19 cellular contexts compared by ENCODE assay signal in genomic region chrX:94662665-94663064, GRCh38.
DNase-seq lines count a peak whose midpoint lies in the region; ATAC-seq and TF ChIP-seq lines count a peak whose summit lies in the region.
"Had no signal": no experiment of that assay in that cellular context is flagged by ENCODE, and none has a peak within 500 bp of the region (broad histone marks: within the 10 kb centered on the region; RNA-seq: fewer than 3 reads in every experiment).

No MANE protein-coding gene starts in this region.

- H2BK20ac ChIP-seq in H9 (ENCODE audit: low read depth, low read length, poor library complexity, severe bottlenecking), result no peak overlapping the region

- in situ Hi-C loops in ACHN (cut with HindIII; ENCODE audit: low pct_ligation_motif_present, low pct_unique_long_range_greater_than_20kb, low sequenced_read_pairs), result no loop called here

- no peaks in the 10 kb centered on the region for H3K79me1 ChIP-seq in H9 (ENCODE audit: insufficient read depth, low read depth, low read length, poor library complexity, severe bottlenecking)

- no peaks in the 10 kb centered on the region for H3K23me2 ChIP-seq in H9 (ENCODE audit: insufficient read length, low read depth, low read length, poor library complexity, severe bottlenecking)

- no peak overlapping the region for H3K14ac ChIP-seq in H9 (ENCODE audit: insufficient read depth, low read length)

- H3K27me3 ChIP-seq in H9 (ENCODE audit: insufficient read depth, low read length), result no peaks in the 10 kb centered on the region
- no peaks in the 10 kb centered on the region for H3K27me3 ChIP-seq in PC-3 (ENCODE audit: low read length)
- no peaks in the 10 kb centered on the region for H3K27me3 ChIP-seq in Peyer's patch
- H3K27me3 ChIP-seq in WERI-Rb-1 (ENCODE audit: insufficient read depth, low read depth, severe bottlenecking), result peaks cover 3% of the 10 kb centered on the region

- H3K27ac ChIP-seq in H9 (ENCODE audit: insufficient read length, low read depth, low read length) (no peak overlapping the region), PC-3 (ENCODE audit: low read length) (no peak overlapping the region), Peyer's patch (no peak overlapping the region), WERI-Rb-1 (no peak overlapping the region)
- H3K27ac ChIP-seq: epithelial cell of prostate, right lobe of liver had no signal

- H3K27ac Mint-ChIP-seq in H9, result no peak overlapping the region; a peak in 1 of 7 replicates
- H3K27ac Mint-ChIP-seq: activated naive CD8-positive, alpha-beta T cell; CD4-positive, alpha-beta T cell; T-cell had no signal

- H3K36me3 Mint-ChIP-seq in H9 (ENCODE audit: insufficient read depth in 1 of 3, low read depth in 3 of 3), result peaks cover 26 to 67% (median 30%) of the 10 kb centered on the region in 3 experiments
- H3K36me3 Mint-ChIP-seq: activated naive CD8-positive, alpha-beta T cell; T-cell had no signal

- no peak overlapping the region for H2AK5ac ChIP-seq in H9 (ENCODE audit: insufficient read length, low read length)

- H3K9me3 Mint-ChIP-seq in H9, result peaks cover 20 to 27% of the 10 kb centered on the region in 2 experiments

- no peak overlapping the region for H4K8ac ChIP-seq in H9 (replicated peaks; ENCODE audit: insufficient read length, low read depth, low read length)

- no peak overlapping the region for H3K4me2 ChIP-seq in H9 (ENCODE audit: insufficient read depth, insufficient read length, low read length)
- H3K4me2 ChIP-seq in PC-3 (ENCODE audit: low read length), result no peak overlapping the region

- H2AFZ ChIP-seq in H9 (ENCODE audit: low read length) (no peak overlapping the region), PC-3 (ENCODE audit: low read length) (no peak overlapping the region)

- H3K9me2 ChIP-seq in PC-3 (replicated peaks; ENCODE audit: low read length), result no peaks in the 10 kb centered on the region

- peak; percentile 53 for TF ChIP-seq CTCF in H9 (conservative IDR thresholded peaks at IDR 0.05)
- TF ChIP-seq CTCF in PC-3 (conservative IDR thresholded peaks at IDR 0.05; ENCODE audit: low read depth, low read length), result no peak
- TF ChIP-seq CTCF in Peyer's patch (IDR thresholded peaks at IDR 0.05), result no peak
- TF ChIP-seq CTCF in WERI-Rb-1 (IDR thresholded peaks at IDR 0.05; ENCODE audit: low read depth, low read length), result no peak

- TF ChIP-seq POLR2A in Peyer's patch (IDR thresholded peaks at IDR 0.05), result no peak

- POLR2A ChIA-PET in PC-3 (lab: Charles Lee; ENCODE audit: unreplicated experiment), result no interaction called here

- H3K23ac ChIP-seq in H9 (ENCODE audit: insufficient read length, low read depth, low read length), result no peak overlapping the region

- H2BK15ac ChIP-seq in H9 (ENCODE audit: low read depth, low read length), result no peak overlapping the region

- no peaks in the 10 kb centered on the region for H3K36me3 ChIP-seq in PC-3 (ENCODE audit: low read depth, low read length)
- H3K36me3 ChIP-seq in Peyer's patch, result no peaks in the 10 kb centered on the region
- H3K36me3 ChIP-seq in WERI-Rb-1, result no peaks in the 10 kb centered on the region
- H3K36me3 ChIP-seq: right lobe of liver had no signal

- no peaks in the 10 kb centered on the region for H3K4me1 ChIP-seq in H9 (ENCODE audit: insufficient read depth, low read length)
- H3K4me1 ChIP-seq in PC-3 (ENCODE audit: insufficient read depth, low read length), result no peaks in the 10 kb centered on the region
- no peaks in the 10 kb centered on the region for H3K4me1 ChIP-seq in Peyer's patch
- H3K4me1 ChIP-seq: right lobe of liver had no signal

- H3K27me3 Mint-ChIP-seq in H9 (ENCODE audit: low read depth), result no peaks in the 10 kb centered on the region
- H3K27me3 Mint-ChIP-seq: activated naive CD8-positive, alpha-beta T cell; CD4-positive, alpha-beta T cell; T-cell had no signal

- DNase-seq in ACHN (peak; percentile 1), H9 (no peak), PC-3 (peak; percentile 12), left kidney (ENCODE audit: low read depth, low spot score) (peak; percentile 0), GM19238 (ENCODE audit: insufficient read length, low spot score) (no peak), Peyer's patch (no peak), WERI-Rb-1 (no peak)
- DNase-seq: CD4-positive, alpha-beta T cell; foreskin melanocyte; NCI-H1092 treated with DMSO at 0.1 percent for 48 hours; occipital lobe; right lobe of liver; SHP77; stimulated activated naive CD8-positive, alpha-beta T cell treated with anti-CD3 and anti-CD28 coated beads, Interleukin-15, Interleukin-2, amounts not matched to agents 100 U/mL and 50 U/mL, for 24 hours; T-cell had no signal

- intact Hi-C loops in PC-3 (cut with micrococcal nuclease), result no loop called here

- H2BK12ac ChIP-seq in H9 (ENCODE audit: insufficient read length, low read depth, low read length), result no peak overlapping the region

- no peak overlapping the region for H4K91ac ChIP-seq in H9 (ENCODE audit: insufficient read length, low read depth, low read length)

- H3K9me3 ChIP-seq in H9 (ENCODE audit: control insufficient read depth, low read depth, low read length), result peaks cover 9% of the 10 kb centered on the region
- no peaks in the 10 kb centered on the region for H3K9me3 ChIP-seq in PC-3 (ENCODE audit: low read length)
- H3K9me3 ChIP-seq in Peyer's patch, result peaks cover 0 to 3% (median 0%) of the 10 kb centered on the region in 4 donors
- H3K9me3 ChIP-seq in WERI-Rb-1 (ENCODE audit: severe bottlenecking), result no peaks in the 10 kb centered on the region
- H3K9me3 ChIP-seq: right lobe of liver had no signal

- H3K4me1 Mint-ChIP-seq in H9, result peaks cover 5 to 6% of the 10 kb centered on the region in 2 experiments
- H3K4me1 Mint-ChIP-seq: T-cell had no signal

- H3K4me3 ChIP-seq in PC-3 (ENCODE audit: low read length) (no peak overlapping the region), Peyer's patch (no peak overlapping the region), WERI-Rb-1 (ENCODE audit: low read depth, low read length) (no peak overlapping the region)
- H3K4me3 ChIP-seq: right lobe of liver had no signal

- peaks cover 4% of the 10 kb centered on the region; the same call in 1 of the 2 replicates for H3K79me2 ChIP-seq in H9 (ENCODE audit: insufficient read depth, low read length)
- no peaks in the 10 kb centered on the region for H3K79me2 ChIP-seq in PC-3 (ENCODE audit: low read length)

- no peak overlapping the region for H3T11ph ChIP-seq in H9 (ENCODE audit: low read length)

- H3K56ac ChIP-seq in H9 (ENCODE audit: insufficient read length, low read depth, low read length), result no peak overlapping the region

- H4K5ac ChIP-seq in H9 (ENCODE audit: insufficient read length, low read depth, low read length), result no peak overlapping the region

- ATAC-seq in PC-3 (no peak), HG02840 (IDR thresholded peaks at IDR 0.05; ENCODE audit: low FRiP score, unreplicated experiment) (no peak)
- ATAC-seq: left lobe of liver; right lobe of liver; stimulated activated naive CD8-positive, alpha-beta T cell treated with anti-CD3 and anti-CD28 coated beads, Interleukin-15, Interleukin-2, amounts not matched to agents 100 U/mL and 50 U/mL, for 24 hours; T-cell had no signal

- no peaks in the 10 kb centered on the region for H3F3A ChIP-seq in PC-3 (ENCODE audit: low read length, unreplicated experiment)

- CTCF ChIA-PET in PC-3 (lab: Charles Lee), result no interaction called here

- H3K4me3 Mint-ChIP-seq in H9, result no peak overlapping the region
- H3K4me3 Mint-ChIP-seq: activated naive CD8-positive, alpha-beta T cell; CD4-positive, alpha-beta T cell; T-cell had no signal

- no peak overlapping the region for H3K18ac ChIP-seq in H9 (ENCODE audit: insufficient read length, low read depth, low read length)

- H2BK5ac ChIP-seq in H9 (ENCODE audit: insufficient read length, low read length), result no peak overlapping the region

- no peak overlapping the region for H3K4ac ChIP-seq in H9 (ENCODE audit: low read depth, low read length)

- H3K9ac ChIP-seq in H9 (ENCODE audit: extremely low read depth, insufficient read length, low read length) (no peak overlapping the region), PC-3 (ENCODE audit: low read length) (no peak overlapping the region)

- no peaks in the 10 kb centered on the region for H4K20me1 ChIP-seq in H9 (ENCODE audit: control insufficient read depth, insufficient read depth, insufficient read length)
- H4K20me1 ChIP-seq in PC-3 (ENCODE audit: low read length), result no peaks in the 10 kb centered on the region

- BruUV-seq in PC-3 (replicated peaks; lab: Mats Ljungman, UMichigan), result no TSS peak

- no peak overlapping the region for H2BK120ac ChIP-seq in H9 (ENCODE audit: low read depth, low read length, poor library complexity, severe bottlenecking)

Comparison
In these comparisons a context has a peak if more than half of its experiments do, and no peak if none do; other contexts are left out.
1. DNase-seq: peak in ACHN (single experiment), PC-3 (single experiment) and left kidney (single experiment); none in H9 (single experiment), GM19238 (single experiment), Peyer's patch (0 of 3) and WERI-Rb-1 (single experiment).